In genomic region chr17:7886227-7887037, GRCh38 we compare ENCODE assay signal across 7 cellular contexts. TPM values are rescaled to one million over a fixed set of nuclear protein-coding genes. Genes with fewer than 3 reads are reported as not detected.
DNase-seq lines count a peak whose midpoint lies in the region; ATAC-seq, FAIRE-seq and TF ChIP-seq lines count a peak whose summit lies in the region.

No MANE protein-coding gene starts in this region.

- intact Hi-C loops in pancreas (cut with DNase I) = no loop called here
- intact Hi-C loops in vagina (cut with DNase I) = loop anchor here (5.0 kb wide), 1 partner anchor 34 kb away; no protein-coding TSS in a partner anchor

- no peak for TF ChIP-seq POLR2A in vagina (IDR thresholded peaks at IDR 0.05)

- no peak for TF ChIP-seq CTCF in fibroblast of mammary gland (conservative IDR thresholded peaks at IDR 0.05; ENCODE audit: control insufficient read depth, insufficient read depth, low read depth, low read length)
- TF ChIP-seq CTCF in pancreas (IDR thresholded peaks at IDR 0.05) = no peak
- TF ChIP-seq CTCF in vagina (IDR thresholded peaks at IDR 0.05) = no peak

- H3K27me3 ChIP-seq in pancreas (no peaks in the 10 kb centered on the region), vagina (no peaks in the 10 kb centered on the region)

- H3K36me3 ChIP-seq in pancreas (no peaks in the 10 kb centered on the region), vagina (peaks cover 0 to 10% of the 10 kb centered on the region in 2 donors)

- FAIRE-seq in pancreas (lab: Jason Lieb, UNC) = no peak

- DNase-seq in GM19238 (ENCODE audit: insufficient read length, low spot score) = peak; percentile 33
- peak; percentile 67 for DNase-seq in NCI-H2171 treated with DMSO at 0.1 percent for 48 hours (lab: John Stamatoyannopoulos, UW)
- DNase-seq in activated T-cell treated with anti-CD3 and anti-CD28 coated beads for 4 hours = peak; percentile 29
- DNase-seq in fibroblast of mammary gland (ENCODE audit: low read depth) = no peak
- DNase-seq in pancreas = peak in 5 of 6 donors; percentile 48 to 64 (median 54)
- peak in 1 of 2 donors; percentile 90 for DNase-seq in vagina (ENCODE audit: extremely low spot score in 2 of 2)

- ATAC-seq in pancreas (peak in 2 of 4 donors; percentile 1 to 4), GM21717 (IDR thresholded peaks at IDR 0.05; ENCODE audit: unreplicated experiment) (no peak)

- H3K27ac ChIP-seq in pancreas (peak overlapping the region; percentile 80 to 97 (median 88)), vagina (peak overlapping the region; percentile 98)

- H3K4me1 ChIP-seq in pancreas (peaks cover 25 to 34% (median 26%) of the 10 kb centered on the region in 3 donors), vagina (peaks cover 61% of the 10 kb centered on the region)

- WGBS in pancreas, 2 donors = 1 to 2% methylated on average over 30 of the region's 30 CpGs

- peak overlapping the region; percentile 75 for H3K4me3 ChIP-seq in fibroblast of mammary gland (ENCODE audit: control insufficient read depth, low read depth, low read length)
- peak overlapping the region; percentile 77 to 84 (median 82) for H3K4me3 ChIP-seq in pancreas
- peak overlapping the region; percentile 56 to 86 for H3K4me3 ChIP-seq in vagina

- H3K9me3 ChIP-seq in pancreas (no peaks in the 10 kb centered on the region), vagina (no peaks in the 10 kb centered on the region)

RNA-seq across cellular contexts. Expression of gene CHD3, which starts 2.2 kb away (rescaled TPM):
- total RNA-seq in pancreas = 100 to 1,000 TPM in 1 of 6 donors, 10 to 100 TPM in 5; 35.9 to 101 (median 43.1) TPM
- polyA plus RNA-seq in pancreas = 100 to 1,000 TPM; 117 to 143 TPM
- 128 TPM for total RNA-seq in vagina

RNA-seq across cellular contexts. Expression of gene CYB5D1, which starts 28.6 kb away (rescaled TPM):
- 10 to 100 TPM in 1 of 6 donors, 1 to 10 TPM in 5; 5.0 to 10.5 (median 8.4) TPM for total RNA-seq in pancreas
- 1 to 10 TPM; 4.9 to 8.5 TPM for polyA plus RNA-seq in pancreas
- total RNA-seq in vagina = 4.4 TPM

RNA-seq across cellular contexts. Expression of gene NAA38, which starts 29.1 kb away (rescaled TPM):
- total RNA-seq in pancreas (10 to 100 TPM; 20.1 to 29.6 (median 26.6) TPM), vagina (83.5 TPM)
- 10 to 100 TPM; 75.7 to 87.2 TPM for polyA plus RNA-seq in pancreas

RNA-seq across cellular contexts. Expression of gene RNF227, which starts 29.7 kb away (rescaled TPM):
- total RNA-seq in pancreas (1 to 10 TPM; 1.2 to 2.8 (median 2.0) TPM), vagina (2.9 TPM)
- 1 to 10 TPM; 1.6 to 3.0 TPM for polyA plus RNA-seq in pancreas

RNA-seq across cellular contexts. Expression of gene TMEM88, which starts 31.6 kb away (rescaled TPM):
- total RNA-seq in pancreas (1 to 10 TPM; 2.1 to 4.2 (median 2.4) TPM), vagina (26.3 TPM)
- 10 to 100 TPM; 21.6 to 28.5 TPM for polyA plus RNA-seq in pancreas
